ENCODE assay signal across 27 cellular contexts in the genomic region with DNA sequence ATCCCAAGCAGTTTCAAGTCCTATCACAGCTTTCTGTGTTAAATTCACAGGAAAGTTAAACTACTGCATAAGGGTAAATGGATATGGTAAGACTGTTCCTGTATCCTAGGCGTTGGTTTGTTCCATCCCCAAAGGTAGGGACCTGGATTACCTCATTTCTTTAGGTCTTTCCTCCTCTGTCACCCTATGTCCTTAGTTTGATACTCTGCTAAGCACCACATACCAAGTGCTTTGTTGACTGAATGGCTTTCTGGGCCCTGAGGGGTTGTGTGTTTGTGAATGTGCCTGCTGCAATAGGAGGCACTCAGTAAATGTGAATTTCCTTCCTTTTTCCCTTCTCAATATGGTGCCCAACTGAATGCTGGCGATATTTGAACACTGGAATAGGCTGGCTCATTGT. TPM values are rescaled to one million over a fixed set of nuclear protein-coding genes. Genes with fewer than 3 reads are reported as not detected.
"Had no signal": no experiment of that assay in that cellular context is flagged by ENCODE, and none has a peak within 500 bp of the region (broad histone marks: within the 10 kb centered on the region; RNA-seq: fewer than 3 reads in every experiment).

No MANE protein-coding gene starts in this region.

- H3K27me3 ChIP-seq: esophagus muscularis mucosa, foreskin keratinocyte, gastroesophageal sphincter, heart left ventricle, hepatocyte, ovary, tibial artery had no signal

- H3K4me2 ChIP-seq: hepatocyte, smooth muscle cell had no signal

- H3K27ac ChIP-seq: coronary artery, esophagus muscularis mucosa, foreskin keratinocyte, gastroesophageal sphincter, heart left ventricle, hepatocyte, ovary, tibial artery had no signal

- ATAC-seq: foreskin keratinocyte; gastroesophageal sphincter; heart left ventricle; left lobe of liver; naive thymus-derived CD4-positive, alpha-beta T cell; sciatic nerve; stimulated activated naive CD8-positive, alpha-beta T cell treated with anti-CD3 and anti-CD28 coated beads, Interleukin-15, amount 100 ng/mL, for 72 hours had no signal

- H2AFZ ChIP-seq: hepatocyte had no signal

- H3K27me3 Mint-ChIP-seq: stimulated activated naive CD8-positive, alpha-beta T cell treated with anti-CD3 and anti-CD28 coated beads, Interleukin-15, amount 100 ng/mL, for 72 hours; type B pancreatic cell had no signal

- H3K27ac Mint-ChIP-seq: naive thymus-derived CD4-positive, alpha-beta T cell; nephron; stimulated activated naive CD8-positive, alpha-beta T cell treated with anti-CD3 and anti-CD28 coated beads, Interleukin-15, amount 100 ng/mL, for 72 hours; type B pancreatic cell had no signal

- H3K36me3 Mint-ChIP-seq: naive thymus-derived CD4-positive, alpha-beta T cell; type B pancreatic cell had no signal

- H3K4me1 ChIP-seq: foreskin keratinocyte, gastroesophageal sphincter, tibial artery had no signal

- H3K36me3 ChIP-seq: esophagus muscularis mucosa, gastroesophageal sphincter, ovary, tibial artery had no signal

- H3K4me3 ChIP-seq: coronary artery, esophagus muscularis mucosa, gastroesophageal sphincter, heart left ventricle, hepatocyte, ovary, smooth muscle cell, tibial artery had no signal

- H3K4me3 Mint-ChIP-seq: naive thymus-derived CD4-positive, alpha-beta T cell; nephron; stimulated activated naive CD8-positive, alpha-beta T cell treated with anti-CD3 and anti-CD28 coated beads, Interleukin-15, amount 100 ng/mL, for 72 hours; type B pancreatic cell had no signal

- H3K9me3 Mint-ChIP-seq: nephron; stimulated activated naive CD8-positive, alpha-beta T cell treated with anti-CD3 and anti-CD28 coated beads, Interleukin-15, amount 100 ng/mL, for 72 hours; type B pancreatic cell had no signal

- H3K4me1 Mint-ChIP-seq: naive thymus-derived CD4-positive, alpha-beta T cell; stimulated activated naive CD8-positive, alpha-beta T cell treated with anti-CD3 and anti-CD28 coated beads, Interleukin-15, amount 100 ng/mL, for 72 hours had no signal

- H3K79me2 ChIP-seq: hepatocyte had no signal

- DNase-seq: dermis blood vessel endothelial cell; effector memory CD4-positive, alpha-beta T cell; foreskin keratinocyte; heart left ventricle; kidney; mesenchymal stem cell; midbrain; naive thymus-derived CD4-positive, alpha-beta T cell; occipital lobe; ovary; retina; stimulated activated CD4-positive, alpha-beta T cell treated with anti-CD3 and anti-CD28 coated beads, Interleukin-12 subunit alpha, Interleukin-12 subunit beta, amount 100 ng/mL, for 4 hours; stimulated activated CD4-positive, alpha-beta T cell treated with anti-CD3 and anti-CD28 coated beads, Interleukin-1b, Interleukin-23, amount 100 ng/mL, for 48 hours; stimulated activated CD4-positive, alpha-beta T cell treated with anti-CD3 and anti-CD28 coated beads, Interleukin-4, amount 100 ng/mL, for 1 hour; stimulated activated CD8-positive, alpha-beta memory T cell treated with anti-CD3 and anti-CD28 coated beads, Interleukin-4, amount 100 ng/mL, for 48 hours; stimulated activated naive CD4-positive, alpha-beta T cell; stimulated activated naive CD8-positive, alpha-beta T cell treated with anti-CD3 and anti-CD28 coated beads, Interleukin-15, amount 100 ng/mL, for 72 hours; tibial artery had no signal

- H3K9me3 ChIP-seq: esophagus muscularis mucosa, gastroesophageal sphincter, heart left ventricle, ovary, tibial artery had no signal

RNA-seq across cellular contexts. Expression of a gene that starts 7.8 kb away (rescaled TPM):
- total RNA-seq: foreskin keratinocyte, smooth muscle cell had no signal
